28 cellular contexts compared by ENCODE assay signal in the genomic region with DNA sequence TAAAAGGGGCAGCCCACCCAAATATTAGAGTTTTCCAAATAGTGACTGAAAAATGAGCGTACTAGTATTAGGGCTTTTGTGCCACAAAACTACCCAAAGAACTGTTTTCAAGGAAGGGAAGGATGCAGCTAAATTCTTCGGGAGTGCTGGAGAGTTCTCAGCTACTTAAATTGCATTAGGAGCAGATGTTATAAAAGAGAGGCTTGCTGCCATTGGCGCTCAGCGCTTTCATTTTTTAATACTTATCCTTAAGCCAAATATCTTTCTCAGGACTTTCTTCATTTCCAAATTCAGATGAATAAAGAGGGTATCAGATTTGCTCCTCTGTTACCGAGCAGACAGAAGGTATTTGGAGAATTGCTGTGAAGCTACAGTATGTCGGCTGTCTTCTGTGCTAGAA. TPM values are rescaled to one million over a fixed set of nuclear protein-coding genes. Genes with fewer than 3 reads are reported as not detected.
DNase-seq lines count a peak whose midpoint lies in the region; ATAC-seq and TF ChIP-seq lines count a peak whose summit lies in the region.
"Had no signal": no experiment of that assay in that cellular context is flagged by ENCODE, and none has a peak within 500 bp of the region (broad histone marks: within the 10 kb centered on the region; RNA-seq: fewer than 3 reads in every experiment).

No MANE protein-coding gene starts in this region.

- H3K4me1 ChIP-seq in HUES64 (ENCODE audit: insufficient read depth, low read length), result peaks cover 11% of the 10 kb centered on the region
- peaks cover 4 to 24% (median 17%) of the 10 kb centered on the region in 5 donors for H3K4me1 ChIP-seq in subcutaneous abdominal adipose tissue (ENCODE audit: control insufficient read depth in 5 of 5, insufficient read depth in 5 of 5, low read length in 5 of 5)
- H3K4me1 ChIP-seq in CD8-positive, alpha-beta T cell (ENCODE audit: insufficient read depth, low read length), result no peaks in the 10 kb centered on the region

- H3K36me3 ChIP-seq in HUES64 (ENCODE audit: insufficient read depth, low read length) (peaks cover 4% of the 10 kb centered on the region), subcutaneous abdominal adipose tissue (ENCODE audit: control insufficient read depth in 5 of 5, insufficient read depth in 5 of 5, low read length in 5 of 5) (peaks cover 3 to 15% (median 6%) of the 10 kb centered on the region in 5 donors)
- peaks cover 5% of the 10 kb centered on the region for H3K36me3 ChIP-seq in CD8-positive, alpha-beta T cell (ENCODE audit: insufficient read depth, low read length)

- H3K9ac ChIP-seq in HUES64 (ENCODE audit: low read depth, low read length), result no peak overlapping the region
- peak overlapping the region in 1 of 5 donors; percentile 51 for H3K9ac ChIP-seq in subcutaneous abdominal adipose tissue (ENCODE audit: low read length in 5 of 5)
- H3K9ac ChIP-seq: BLaER1 treated with 17β-estradiol and CSF1 and Interleukin-3, amounts not matched to agents 10 nM and 100 nM had no signal

- TF ChIP-seq CTCF in AG10803 (conservative IDR thresholded peaks at IDR 0.05; ENCODE audit: low read length), result no peak
- TF ChIP-seq CTCF in CD8-positive, alpha-beta T cell (IDR thresholded peaks at IDR 0.05), result no peak

- intact Hi-C loops in CD8-positive, alpha-beta T cell (cut with DNase I, micrococcal nuclease), result no loop called here

- peak overlapping the region; percentile 26 for H3K4me3 ChIP-seq in AG10803 (ENCODE audit: low read length)
- no peak overlapping the region for H3K4me3 ChIP-seq in HUES64 (ENCODE audit: low read length)
- H3K4me3 ChIP-seq in subcutaneous abdominal adipose tissue (ENCODE audit: low read depth in 1 of 5, low read length in 5 of 5), result peak overlapping the region in 2 of 5 donors; percentile 1 to 8
- H3K4me3 ChIP-seq in CD8-positive, alpha-beta T cell (ENCODE audit: low read depth, low read length), result no peak overlapping the region
- H3K4me3 ChIP-seq: BLaER1 treated with 17β-estradiol and CSF1 and Interleukin-3, amounts not matched to agents 10 nM and 100 nM had no signal

- H3K27ac ChIP-seq in HUES64 (ENCODE audit: low read depth, low read length) (0 out of 2 replicates have a peak overlapping the region, but pooled peaks have one; percentile 23), subcutaneous abdominal adipose tissue (ENCODE audit: low read depth, low read length) (peak overlapping the region; percentile 84)
- no peak overlapping the region for H3K27ac ChIP-seq in CD8-positive, alpha-beta T cell (ENCODE audit: low read depth, low read length)
- H3K27ac ChIP-seq: BLaER1 treated with 17β-estradiol and CSF1 and Interleukin-3, amounts not matched to agents 10 nM and 100 nM; RWPE1 had no signal

- 96% methylated on average over 4 of the region's 6 CpGs for WGBS in HUES64

- H3K27ac Mint-ChIP-seq in CD8-positive, alpha-beta T cell, result no peak overlapping the region
- H3K27ac Mint-ChIP-seq: CD4-positive, alpha-beta T cell had no signal

- peaks cover 59% of the 10 kb centered on the region for H3K36me3 Mint-ChIP-seq in CD8-positive, alpha-beta T cell

- no peak overlapping the region for H3K4me3 Mint-ChIP-seq in CD8-positive, alpha-beta T cell
- H3K4me3 Mint-ChIP-seq: CD4-positive, alpha-beta T cell had no signal

- no peaks in the 10 kb centered on the region for H3K27me3 Mint-ChIP-seq in CD8-positive, alpha-beta T cell (ENCODE audit: low read depth)
- H3K27me3 Mint-ChIP-seq: CD4-positive, alpha-beta T cell had no signal

- POLR2A ChIA-PET in CD8-positive, alpha-beta T cell (lab: Charles Lee), result no interaction called here

- no peaks in the 10 kb centered on the region for H3K9me3 Mint-ChIP-seq in CD8-positive, alpha-beta T cell
- H3K9me3 Mint-ChIP-seq: CD4-positive, alpha-beta T cell had no signal

- no peaks in the 10 kb centered on the region for H3K27me3 ChIP-seq in HUES64 (ENCODE audit: insufficient read depth, low read length)
- H3K27me3 ChIP-seq in subcutaneous abdominal adipose tissue (ENCODE audit: control insufficient read depth in 5 of 5, insufficient read depth in 4 of 5, low read length in 5 of 5), result no peaks in the 10 kb centered on the region
- H3K27me3 ChIP-seq in CD8-positive, alpha-beta T cell (ENCODE audit: insufficient read depth, low read length), result no peaks in the 10 kb centered on the region
- H3K27me3 ChIP-seq: BLaER1 treated with 17β-estradiol and CSF1 and Interleukin-3, amounts not matched to agents 10 nM and 100 nM had no signal

- H3K9me3 ChIP-seq in HUES64 (ENCODE audit: insufficient read depth, low read depth, low read length), result no peaks in the 10 kb centered on the region
- no peaks in the 10 kb centered on the region for H3K9me3 ChIP-seq in subcutaneous abdominal adipose tissue (ENCODE audit: control insufficient read depth in 5 of 5, low read length in 5 of 5)
- H3K9me3 ChIP-seq in CD8-positive, alpha-beta T cell (ENCODE audit: low read length), result no peaks in the 10 kb centered on the region

- TF ChIP-seq POLR2A in GM18505 (IDR thresholded peaks at IDR 0.05; ENCODE audit: borderline replicate concordance, extremely low read depth, insufficient read depth, insufficient read length), result no peak

- CTCF ChIA-PET in CD8-positive, alpha-beta T cell (lab: Charles Lee), result no interaction called here

- H3K4me1 Mint-ChIP-seq in CD8-positive, alpha-beta T cell (ENCODE audit: low read depth), result no peaks in the 10 kb centered on the region

- peak; percentile 61 for DNase-seq in AG10803 (ENCODE audit: low read depth)
- peak; percentile 66 for DNase-seq in fibroblast of gingiva (ENCODE audit: low read depth)
- DNase-seq in CD8-positive, alpha-beta T cell, result no peak
- no peak for DNase-seq in HuH-7 (ENCODE audit: low spot score)
- DNase-seq: 8988T; ACHN; AML-193; CD4-positive, alpha-beta T cell; COR-L47; IMR-90; KG1; MM.1S; NCI-H1092; NCI-H1417 treated with DMSO at 0.1 percent for 48 hours; NCI-H1694 treated with DMSO at 0.1 percent for 48 hours; NCI-H2081 treated with DMSO at 0.1 percent for 48 hours; NCI-H2171; NCI-H226; NCI-H510A; NCI-H69; SHP77 had no signal

- ATAC-seq in GM18505 (IDR thresholded peaks at IDR 0.05; ENCODE audit: unreplicated experiment) (no peak), GM21723 (IDR thresholded peaks at IDR 0.05; ENCODE audit: unreplicated experiment) (no peak)
- no peak for ATAC-seq in CD8-positive, alpha-beta T cell
- ATAC-seq: Panc1 had no signal

RNA-seq across cellular contexts. Expression of a gene that starts 47.3 kb away (rescaled TPM):
- polyA plus RNA-seq in HUES64 (2013, experiment 1 of 2), result 0.50 TPM
- 1.3 TPM for polyA plus RNA-seq in HUES64 (2013, experiment 2 of 2)
- under 1 TPM; 0.49 to 0.53 TPM for total RNA-seq in CD8-positive, alpha-beta T cell
- polyA plus RNA-seq: IMR-90 had no signal

Comparison
In these comparisons a context has a peak if more than half of its experiments do, and no peak if none do; other contexts are left out.
1. DNase-seq: peak in AG10803 (single experiment) and fibroblast of gingiva (single experiment); none in CD8-positive, alpha-beta T cell (0 of 7) and HuH-7 (single experiment).